Comparison of ENCODE assay signal across 8 cellular contexts in genomic region chr20:33674294-33675126, GRCh38.
DNase-seq lines count a peak whose midpoint lies in the region; ATAC-seq and TF ChIP-seq lines count a peak whose summit lies in the region.

A gene with protein sequence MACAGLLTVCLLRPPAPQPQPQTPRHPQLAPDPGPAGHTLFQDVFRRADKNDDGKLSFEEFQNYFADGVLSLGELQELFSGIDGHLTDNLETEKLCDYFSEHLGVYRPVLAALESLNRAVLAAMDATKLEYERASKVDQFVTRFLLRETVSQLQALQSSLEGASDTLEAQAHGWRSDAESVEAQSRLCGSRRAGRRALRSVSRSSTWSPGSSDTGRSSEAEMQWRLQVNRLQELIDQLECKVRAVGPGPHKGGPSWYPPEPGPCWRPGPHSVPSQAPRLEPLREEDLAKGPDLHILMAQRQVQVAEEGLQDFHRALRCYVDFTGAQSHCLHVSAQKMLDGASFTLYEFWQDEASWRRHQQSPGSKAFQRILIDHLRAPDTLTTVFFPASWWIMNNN (minus strand): TSS chr20:33674428. CDS start chr20:33674352, 76 bp downstream.

- H3K27me3 ChIP-seq in WERI-Rb-1 (ENCODE audit: insufficient read depth, low read depth, severe bottlenecking): no peaks in the 10 kb centered on the region

- ATAC-seq in HG02678 (IDR thresholded peaks at IDR 0.05; ENCODE audit: unreplicated experiment) (peak; percentile 76), HG03571 (IDR thresholded peaks at IDR 0.05; ENCODE audit: unreplicated experiment) (no peak)

- peaks cover 52% of the 10 kb centered on the region for H3K36me3 ChIP-seq in WERI-Rb-1

- no peaks in the 10 kb centered on the region for H3K9me3 ChIP-seq in WERI-Rb-1 (ENCODE audit: severe bottlenecking)

- TF ChIP-seq CTCF in GM12875 (IDR thresholded peaks at IDR 0.05; ENCODE audit: borderline replicate concordance, insufficient read depth, low read depth, low read length) (no peak), WERI-Rb-1 (IDR thresholded peaks at IDR 0.05; ENCODE audit: low read depth, low read length) (no peak), choroid plexus epithelial cell (conservative IDR thresholded peaks at IDR 0.05; ENCODE audit: low read depth, low read length) (no peak)

- peak within 1 kb of the TSS; percentile 91 for H3K27ac ChIP-seq in WERI-Rb-1

- DNase-seq in NCI-H2196 treated with DMSO at 0.1 percent for 48 hours (lab: John Stamatoyannopoulos, UW; ENCODE audit: unreplicated experiment) (peak; percentile 51), WERI-Rb-1 (peak; percentile 82), choroid plexus epithelial cell (ENCODE audit: low read depth) (peak; percentile 71), kidney tubule cell (ENCODE audit: low spot score) (peak; percentile 78)
- DNase-seq in stimulated activated CD4-positive, alpha-beta T cell treated with anti-CD3 and anti-CD28 coated beads, Interleukin-12 subunit alpha, Interleukin-12 subunit beta, amount 100 ng/mL, for 4 hours: peak; percentile 67

- H3K4me3 ChIP-seq in GM12875 (ENCODE audit: low read depth, low read length) (peak within 1 kb of the TSS; percentile 45), WERI-Rb-1 (ENCODE audit: low read depth, low read length) (peak within 1 kb of the TSS; percentile 58), choroid plexus epithelial cell (ENCODE audit: low read depth, low read length) (peak within 1 kb of the TSS; percentile 72)
